28 cellular contexts compared by ENCODE assay signal in the genomic region with DNA sequence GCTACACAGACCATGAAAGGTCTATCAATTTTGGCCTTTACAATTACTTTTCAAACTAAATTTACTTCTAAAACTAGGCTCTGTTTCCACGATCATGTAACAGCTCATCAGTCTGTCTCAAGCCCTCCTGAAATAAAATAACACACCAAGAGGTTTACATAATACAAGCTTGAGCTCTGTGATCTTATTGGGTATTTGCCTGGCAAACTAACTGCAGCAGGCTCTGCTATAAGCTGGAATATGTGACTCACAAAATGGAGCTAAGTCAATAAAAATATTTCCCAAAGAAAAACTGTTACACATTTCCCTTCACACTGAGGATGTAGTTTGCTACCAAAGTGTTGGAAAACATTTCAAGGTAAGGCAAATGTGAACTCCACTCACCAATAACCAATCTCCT.
A peak's percentile ranks its signal among the peaks of the same experiment; 100 is the strongest.
DNase-seq lines count a peak whose midpoint lies in the region; ATAC-seq and TF ChIP-seq lines count a peak whose summit lies in the region.
"Had no signal": no experiment of that assay in that cellular context is flagged by ENCODE, and none has a peak within 500 bp of the region (broad histone marks: within the 10 kb centered on the region; RNA-seq: fewer than 3 reads in every experiment).

No MANE protein-coding gene starts in this region.

- WGBS in gastroesophageal sphincter (ENCODE audit: low coverage in 1 of 2), 2 donors, result 14 to 50% methylated on average over 1 of the region's 1 CpG

- H3K9me3 Mint-ChIP-seq in MCF 10A (ENCODE audit: unreplicated experiment), result no peaks in the 10 kb centered on the region
- H3K9me3 Mint-ChIP-seq: central memory CD8-positive, alpha-beta T cell; stimulated activated naive CD8-positive, alpha-beta T cell treated with anti-CD3 and anti-CD28 coated beads, Interleukin-15, Interleukin-2, amounts not matched to agents 100 ng/mL and 50 ng/mL, for 24 hours; type B pancreatic cell had no signal

- TF ChIP-seq EP300 in gastroesophageal sphincter (IDR thresholded peaks at IDR 0.05), result no peak

- CTCF ChIA-PET in MCF 10A (lab: Yijun Ruan, JAX), result interaction anchor here (1.1 to 1.3 kb wide), 2 partner anchors 13 to 161 kb away, joined by 4 read pairs; no protein-coding TSS in a partner anchor

- peak; percentile 48 for ATAC-seq in gastroesophageal sphincter
- no peak for ATAC-seq in stimulated activated naive CD8-positive, alpha-beta T cell treated with anti-CD3 and anti-CD28 coated beads, Interleukin-15, Interleukin-2, amounts not matched to agents 100 U/mL and 50 U/mL, for 24 hours
- ATAC-seq: gastrocnemius medialis, pancreas had no signal

- POLR2A ChIA-PET in MCF 10A (lab: Yijun Ruan, JAX), result interaction anchor here (1.4 to 1.5 kb wide), 2 partner anchors 12 to 22 kb away, joined by 3 to 7 read pairs; no protein-coding TSS in a partner anchor

- H3K27ac ChIP-seq in breast epithelium (no peak overlapping the region), caudate nucleus (ENCODE audit: low read depth, low read length) (peak overlapping the region; percentile 69), gastroesophageal sphincter (peak overlapping the region in 2 of 4 donors; percentile 22 to 53)
- H3K27ac ChIP-seq: 22Rv1, gastrocnemius medialis, pancreas, VCaP had no signal

- H3K36me3 ChIP-seq in breast epithelium (no peaks in the 10 kb centered on the region), gastroesophageal sphincter (no peaks in the 10 kb centered on the region)
- H3K36me3 ChIP-seq: gastrocnemius medialis, pancreas had no signal

- H3K36me3 Mint-ChIP-seq in MCF 10A (ENCODE audit: insufficient read depth, unreplicated experiment), result no peaks in the 10 kb centered on the region
- H3K36me3 Mint-ChIP-seq: type B pancreatic cell had no signal

- H3K27me3 ChIP-seq in breast epithelium, result peaks cover 0 to 36% of the 10 kb centered on the region in 2 donors
- no peaks in the 10 kb centered on the region for H3K27me3 ChIP-seq in gastroesophageal sphincter
- H3K27me3 ChIP-seq: gastrocnemius medialis had no signal

- no peaks in the 10 kb centered on the region for H3K4me1 ChIP-seq in breast epithelium
- H3K4me1 ChIP-seq in gastroesophageal sphincter, result peaks cover 0 to 9% (median 0%) of the 10 kb centered on the region in 3 donors
- H3K4me1 ChIP-seq: gastrocnemius medialis, pancreas had no signal

- BruUV-seq in MCF 10A (replicated peaks; lab: Mats Ljungman, UMichigan), result no TSS peak

- H3K4me3 Mint-ChIP-seq in MCF 10A (ENCODE audit: unreplicated experiment), result no peak overlapping the region
- H3K4me3 Mint-ChIP-seq: B cell; central memory CD8-positive, alpha-beta T cell; nephron progenitor cell; stimulated activated naive CD8-positive, alpha-beta T cell treated with anti-CD3 and anti-CD28 coated beads, Interleukin-15, Interleukin-2, amounts not matched to agents 100 ng/mL and 50 ng/mL, for 24 hours; type B pancreatic cell had no signal

- TF ChIP-seq CTCF in MCF 10A (IDR thresholded peaks at IDR 0.05; ENCODE audit: unreplicated experiment) (no peak), breast epithelium (IDR thresholded peaks at IDR 0.05) (no peak), gastroesophageal sphincter (IDR thresholded peaks at IDR 0.05) (no peak)

- peaks cover 37% of the 10 kb centered on the region for H3K27me3 Mint-ChIP-seq in MCF 10A (ENCODE audit: insufficient read depth, unreplicated experiment)
- H3K27me3 Mint-ChIP-seq: B cell; stimulated activated naive CD8-positive, alpha-beta T cell treated with anti-CD3 and anti-CD28 coated beads, Interleukin-15, Interleukin-2, amounts not matched to agents 100 ng/mL and 50 ng/mL, for 24 hours; type B pancreatic cell had no signal

- intact Hi-C loops in MCF 10A (cut with micrococcal nuclease) (no loop called here), breast epithelium (cut with DNase I; ENCODE audit: low total_unique reads) (no loop called here)

- TF ChIP-seq POLR2A in breast epithelium (IDR thresholded peaks at IDR 0.05) (no peak), gastroesophageal sphincter (IDR thresholded peaks at IDR 0.05) (no peak)

- H3K9me3 ChIP-seq in breast epithelium, result no peaks in the 10 kb centered on the region
- H3K9me3 ChIP-seq in gastroesophageal sphincter, result no peaks in the 10 kb centered on the region
- H3K9me3 ChIP-seq: gastrocnemius medialis, pancreas, SK-N-SH had no signal

- DNase-seq in MCF 10A (ENCODE audit: unreplicated experiment) (peak; percentile 42), breast epithelium (ENCODE audit: low spot score in 2 of 2) (no peak), caudate nucleus (lab: John Stamatoyannopoulos, UW) (no peak), SW 1271 (lab: John Stamatoyannopoulos, UW) (no peak), NCI-H187 treated with DMSO at 0.1 percent for 48 hours (lab: John Stamatoyannopoulos, UW) (no peak), HPDE6-E6E7 (ENCODE audit: extremely low spot score) (no peak)
- no peak for DNase-seq in stimulated activated naive CD8-positive, alpha-beta T cell treated with anti-CD3 and anti-CD28 coated beads, Interleukin-15, Interleukin-2, amounts not matched to agents 100 U/mL and 50 U/mL, for 24 hours
- DNase-seq: activated CD4-positive, alpha-beta T cell treated with anti-CD3 and anti-CD28 coated beads for 48 hours; activated naive CD4-positive, alpha-beta T cell; activated T-cell treated with anti-CD3 and anti-CD28 coated beads, Interleukin-2, amount 50 U/mL, for 48 hours; amniotic stem cell; DMS79 treated with DMSO at 0.1 percent for 48 hours; gastrocnemius medialis; HCEC 1CT; hypothalamus; NCI-H1092 treated with DMSO at 0.1 percent for 48 hours; NCI-H1930; nephron progenitor cell; pancreas; SK-N-SH; stimulated activated CD4-positive, alpha-beta T cell treated with anti-CD3 and anti-CD28 coated beads, Interleukin-12 subunit alpha, Interleukin-12 subunit beta, amount 100 ng/mL, for 4 hours had no signal

- H3K4me1 Mint-ChIP-seq in MCF 10A (ENCODE audit: insufficient read depth, unreplicated experiment), result peaks cover 4% of the 10 kb centered on the region
- H3K4me1 Mint-ChIP-seq: B cell; central memory CD8-positive, alpha-beta T cell; nephron progenitor cell had no signal

- no peak overlapping the region for H3K27ac Mint-ChIP-seq in MCF 10A (ENCODE audit: low read depth, unreplicated experiment)
- H3K27ac Mint-ChIP-seq: B cell; nephron progenitor cell; stimulated activated naive CD8-positive, alpha-beta T cell treated with anti-CD3 and anti-CD28 coated beads, Interleukin-15, Interleukin-2, amounts not matched to agents 100 ng/mL and 50 ng/mL, for 24 hours; type B pancreatic cell had no signal

- H3K4me3 ChIP-seq in breast epithelium (no peak overlapping the region), gastroesophageal sphincter (no peak overlapping the region)
- H3K4me3 ChIP-seq: gastrocnemius medialis, pancreas had no signal
